26 cellular contexts compared by ENCODE assay signal in genomic region chr13:101714195-101714594, GRCh38.
"Had no signal": no experiment of that assay in that cellular context is flagged by ENCODE, and none has a peak within 500 bp of the region (broad histone marks: within the 10 kb centered on the region; RNA-seq: fewer than 3 reads in every experiment).

No MANE protein-coding gene starts in this region.

- H3K36me3 ChIP-seq: breast epithelium, colonic mucosa had no signal

- H3K27ac ChIP-seq: breast epithelium, colonic mucosa, SK-N-MC had no signal

- H3K4me3 Mint-ChIP-seq: activated CD8-positive, alpha-beta memory T cell treated with anti-CD3 and anti-CD28 coated beads, Interleukin-2, amount 10 ng/mL, durations not matched to agents 7 days and 5 days; activated naive CD4-positive, alpha-beta T cell treated with anti-CD3 and anti-CD28 coated beads, Interleukin-2, amount 50 U/mL, for 24 hours; activated T-cell treated with anti-CD3 and anti-CD28 coated beads, Interleukin-2, amount 50 U/mL, for 24 hours; activated T-helper 1 cell treated with anti-CD3 and anti-CD28 coated beads, Interleukin-12 subunit alpha, Interleukin-12 subunit beta, Interleukin-2, Interleukin-4 antibody, amounts not matched to agents 30 ng/mL and 10 ng/mL and 1 ng/mL, durations not matched to agents 14 hours and 24 hours and 36 hours; T-helper 2 cell treated with Interferon-gamma antibody and Interleukin-4, amounts not matched to agents 5 μg/mL and 100 μg/mL, for 36 hours; WTC11 had no signal

- H3K4me3 ChIP-seq: breast epithelium, colonic mucosa, SK-N-MC had no signal

- H3K9me3 ChIP-seq: breast epithelium, colonic mucosa had no signal

- H3K4me1 ChIP-seq: breast epithelium, colonic mucosa had no signal

- H3K9me3 Mint-ChIP-seq: activated naive CD4-positive, alpha-beta T cell treated with anti-CD3 and anti-CD28 coated beads, Interleukin-2, amount 50 U/mL, for 24 hours; activated T-cell treated with anti-CD3 and anti-CD28 coated beads, Interleukin-2, amount 50 U/mL, for 24 hours; activated T-helper 1 cell treated with anti-CD3 and anti-CD28 coated beads, Interleukin-12 subunit alpha, Interleukin-12 subunit beta, Interleukin-2, Interleukin-4 antibody, amounts not matched to agents 30 ng/mL and 10 ng/mL and 1 ng/mL, durations not matched to agents 14 hours and 24 hours and 36 hours; T-helper 2 cell treated with Interferon-gamma antibody and Interleukin-4, amounts not matched to agents 5 μg/mL and 100 μg/mL, for 36 hours; WTC11 had no signal

- DNase-seq: activated CD4-positive, alpha-beta T cell treated with anti-CD3 and anti-CD28 coated beads for 48 hours; activated CD4-positive, alpha-beta T cell treated with anti-CD3 and anti-CD28 coated beads, Interleukin-2, amount 50 U/mL, for 4 hours; activated CD4-positive, CD25-positive, alpha-beta regulatory T cell treated with anti-CD3 and anti-CD28 coated beads, Interleukin-2, amount 50 U/mL, for 72 hours; activated CD8-positive, alpha-beta memory T cell treated with anti-CD3 and anti-CD28 coated beads, Interleukin-2, amount 10 ng/mL, durations not matched to agents 7 days and 5 days; activated effector memory CD4-positive, alpha-beta T cell treated with Interleukin-2 at 50 U/mL for 16 hours; activated naive CD4-positive, alpha-beta T cell; activated T-cell treated with anti-CD3 and anti-CD28 coated beads, Interleukin-2, amount 50 U/mL, for 24 hours; aorta; caudate nucleus; colonic mucosa; Karpas-422; MM.1S; NCI-H1105; NCI-H1694; NCI-H2029 treated with DMSO at 0.1 percent for 48 hours; NCI-H2171; NCI-H345; NCI-H510A; NCI-H526 treated with DMSO at 0.1 percent for 48 hours; SW 1271 had no signal

- H3K27me3 ChIP-seq: breast epithelium, colonic mucosa had no signal

- H3K27me3 Mint-ChIP-seq: activated CD8-positive, alpha-beta memory T cell treated with anti-CD3 and anti-CD28 coated beads, Interleukin-2, amount 10 ng/mL, durations not matched to agents 7 days and 5 days had no signal

- H3K27ac Mint-ChIP-seq: activated CD8-positive, alpha-beta memory T cell treated with anti-CD3 and anti-CD28 coated beads, Interleukin-2, amount 10 ng/mL, durations not matched to agents 7 days and 5 days; activated naive CD4-positive, alpha-beta T cell treated with anti-CD3 and anti-CD28 coated beads, Interleukin-2, amount 50 U/mL, for 24 hours; activated T-cell treated with anti-CD3 and anti-CD28 coated beads, Interleukin-2, amount 50 U/mL, for 24 hours; activated T-helper 1 cell treated with anti-CD3 and anti-CD28 coated beads, Interleukin-12 subunit alpha, Interleukin-12 subunit beta, Interleukin-2, Interleukin-4 antibody, amounts not matched to agents 30 ng/mL and 10 ng/mL and 1 ng/mL, durations not matched to agents 14 hours and 24 hours and 36 hours; T-helper 2 cell treated with Interferon-gamma antibody and Interleukin-4, amounts not matched to agents 5 μg/mL and 100 μg/mL, for 36 hours; WTC11 had no signal

- H3K4me1 Mint-ChIP-seq: activated CD8-positive, alpha-beta memory T cell treated with anti-CD3 and anti-CD28 coated beads, Interleukin-2, amount 10 ng/mL, durations not matched to agents 7 days and 5 days; activated naive CD4-positive, alpha-beta T cell treated with anti-CD3 and anti-CD28 coated beads, Interleukin-2, amount 50 U/mL, for 24 hours; WTC11 had no signal

- H3K36me3 Mint-ChIP-seq: activated CD8-positive, alpha-beta memory T cell treated with anti-CD3 and anti-CD28 coated beads, Interleukin-2, amount 10 ng/mL, durations not matched to agents 7 days and 5 days; activated naive CD4-positive, alpha-beta T cell treated with anti-CD3 and anti-CD28 coated beads, Interleukin-2, amount 50 U/mL, for 24 hours; WTC11 had no signal
